ENCODE assay signal across 8 cellular contexts in the genomic region with DNA sequence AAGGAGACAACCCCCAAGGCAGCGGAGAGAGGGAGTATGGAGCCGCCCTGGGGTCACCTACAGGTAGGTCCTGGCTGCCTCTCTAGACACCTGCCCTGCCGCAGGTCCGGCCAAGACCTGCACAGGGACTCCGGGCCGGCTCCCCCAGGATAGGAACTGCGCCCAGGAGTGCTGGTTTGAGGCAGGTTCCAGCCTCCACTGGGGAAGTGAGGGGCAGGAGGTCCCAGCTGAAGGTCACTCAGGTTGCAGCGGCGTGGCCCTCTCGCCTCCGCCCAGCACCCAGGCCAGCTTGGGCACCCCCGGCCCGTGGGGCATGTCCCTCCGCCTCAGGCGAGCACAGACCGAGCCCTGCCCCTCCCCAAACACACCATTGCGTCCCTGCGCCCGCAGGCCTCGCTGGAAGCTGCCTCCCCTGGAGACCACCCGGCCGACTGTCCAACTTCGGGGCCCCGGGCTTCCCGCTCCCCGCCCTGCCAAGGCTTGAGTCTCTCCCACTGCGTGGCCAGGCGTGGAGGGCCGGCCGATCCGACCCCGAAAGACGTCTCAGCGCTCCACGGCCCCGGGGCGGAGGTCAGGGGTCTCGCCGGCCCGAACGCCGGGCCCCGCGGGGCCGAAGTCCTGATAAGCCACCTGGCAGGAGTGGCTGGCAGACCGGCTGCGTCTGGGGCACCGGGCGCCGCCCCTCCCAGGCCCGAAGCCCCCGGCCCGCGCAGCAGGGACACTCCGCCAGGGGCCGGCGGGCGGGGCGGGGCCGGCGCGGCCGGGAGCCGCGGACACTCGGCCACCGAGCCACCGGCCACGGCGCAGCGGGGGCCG. TPM values are rescaled to one million over a fixed set of nuclear protein-coding genes. Genes with fewer than 3 reads are reported as not detected.
A peak's percentile ranks its signal among the peaks of the same experiment; 100 is the strongest.
DNase-seq lines count a peak whose midpoint lies in the region; ATAC-seq and TF ChIP-seq lines count a peak whose summit lies in the region.

No MANE protein-coding gene starts in this region.

- H3K36me3 ChIP-seq in HUES64 (ENCODE audit: insufficient read depth, low read length) = no peaks in the 10 kb centered on the region
- no peaks in the 10 kb centered on the region for H3K36me3 ChIP-seq in mucosa of rectum (ENCODE audit: control insufficient read depth in 2 of 2, insufficient read depth in 2 of 2, low read length in 2 of 2)

- 15% methylated on average over 72 of the region's 72 CpGs for WGBS in HUES64

- peaks cover 58% of the 10 kb centered on the region for H3K4me1 Mint-ChIP-seq in dendritic cell treated with granulocyte-macrophage colony-stimulating factor and Interleukin-4, amounts not matched to agents 40 ng/mL and 50 ng/mL, for 4 days (ENCODE audit: low read depth)

- peaks cover 37% of the 10 kb centered on the region for H3K36me3 Mint-ChIP-seq in dendritic cell treated with granulocyte-macrophage colony-stimulating factor and Interleukin-4, amounts not matched to agents 40 ng/mL and 50 ng/mL, for 4 days (ENCODE audit: low read depth)

- ATAC-seq in HG02571 (IDR thresholded peaks at IDR 0.05; ENCODE audit: unreplicated experiment) = no peak

- peak overlapping the region; percentile 94 for H3K9ac ChIP-seq in HUES64 (ENCODE audit: low read depth, low read length)
- peak overlapping the region; percentile 81 to 97 for H3K9ac ChIP-seq in mucosa of rectum (ENCODE audit: low read depth in 1 of 2, low read length in 2 of 2)

- H3K4me3 Mint-ChIP-seq in dendritic cell treated with granulocyte-macrophage colony-stimulating factor and Interleukin-4, amounts not matched to agents 40 ng/mL and 50 ng/mL, for 4 days = peak overlapping the region; percentile 74

- H3K4me3 ChIP-seq in GM12864 (ENCODE audit: low read depth, low read length) = peak overlapping the region; percentile 74
- peak overlapping the region; percentile 80 for H3K4me3 ChIP-seq in HUES64 (ENCODE audit: low read length)
- H3K4me3 ChIP-seq in mucosa of rectum (ENCODE audit: low read length in 2 of 2) = peak overlapping the region; percentile 70 to 84

- peak overlapping the region; percentile 80 for H3K27ac Mint-ChIP-seq in dendritic cell treated with granulocyte-macrophage colony-stimulating factor and Interleukin-4, amounts not matched to agents 40 ng/mL and 50 ng/mL, for 4 days

- DNase-seq in GM12864 (ENCODE audit: low read depth) (no peak), NCI-H2029 treated with DMSO at 0.1 percent for 48 hours (lab: John Stamatoyannopoulos, UW) (no peak), NCI-H1436 (lab: John Stamatoyannopoulos, UW) (no peak)
- DNase-seq in effector CD4-positive, alpha-beta T cell = no peak

- H3K27me3 Mint-ChIP-seq in dendritic cell treated with granulocyte-macrophage colony-stimulating factor and Interleukin-4, amounts not matched to agents 40 ng/mL and 50 ng/mL, for 4 days = peaks cover 3% of the 10 kb centered on the region

- H3K9me3 ChIP-seq in HUES64 (ENCODE audit: insufficient read depth, low read depth, low read length) (no peaks in the 10 kb centered on the region), mucosa of rectum (ENCODE audit: control insufficient read depth in 2 of 2, low read length in 2 of 2) (no peaks in the 10 kb centered on the region)

- H3K4me1 ChIP-seq in HUES64 (ENCODE audit: insufficient read depth, low read length) (peaks cover 6% of the 10 kb centered on the region; the same call in 1 of the 2 replicates), mucosa of rectum (ENCODE audit: control insufficient read depth in 2 of 2, insufficient read depth in 2 of 2, low read length in 2 of 2) (peaks cover 28 to 33% of the 10 kb centered on the region in 2 donors)

- no peak for TF ChIP-seq CTCF in GM12864 (IDR thresholded peaks at IDR 0.05; ENCODE audit: low read depth, low read length, missing control alignments)

- intact Hi-C loops in dendritic cell treated with granulocyte-macrophage colony-stimulating factor and Interleukin-4, amounts not matched to agents 40 ng/mL and 50 ng/mL, for 4 days (cut with micrococcal nuclease) = no loop called here

- H3K27me3 ChIP-seq in HUES64 (ENCODE audit: insufficient read depth, low read length) = no peaks in the 10 kb centered on the region
- H3K27me3 ChIP-seq in mucosa of rectum (ENCODE audit: control insufficient read depth in 2 of 2, insufficient read depth in 2 of 2, low read length in 2 of 2) = no peaks in the 10 kb centered on the region

- no peaks in the 10 kb centered on the region for H3K9me3 Mint-ChIP-seq in dendritic cell treated with granulocyte-macrophage colony-stimulating factor and Interleukin-4, amounts not matched to agents 40 ng/mL and 50 ng/mL, for 4 days

- peak overlapping the region; percentile 98; the same call in 1 of the 2 replicates for H3K27ac ChIP-seq in HUES64 (ENCODE audit: low read depth, low read length)
- peak overlapping the region; percentile 97 to 98 for H3K27ac ChIP-seq in mucosa of rectum (ENCODE audit: low read depth in 2 of 2, low read length in 2 of 2)

RNA-seq across cellular contexts. Expression of gene SKI, which starts 1.4 kb away (rescaled TPM):
- 33.1 TPM for polyA plus RNA-seq in HUES64 (2013, experiment 1 of 2)
- polyA plus RNA-seq in HUES64 (2013, experiment 2 of 2) = 32.7 TPM

RNA-seq across cellular contexts. Expression of gene FAAP20, which starts 32.2 kb away (rescaled TPM):
- 76.8 TPM for polyA plus RNA-seq in HUES64 (2013, experiment 1 of 2)
- 80.1 TPM for polyA plus RNA-seq in HUES64 (2013, experiment 2 of 2)
